ENCODE assay signal across 1 cellular context in the genomic region with DNA sequence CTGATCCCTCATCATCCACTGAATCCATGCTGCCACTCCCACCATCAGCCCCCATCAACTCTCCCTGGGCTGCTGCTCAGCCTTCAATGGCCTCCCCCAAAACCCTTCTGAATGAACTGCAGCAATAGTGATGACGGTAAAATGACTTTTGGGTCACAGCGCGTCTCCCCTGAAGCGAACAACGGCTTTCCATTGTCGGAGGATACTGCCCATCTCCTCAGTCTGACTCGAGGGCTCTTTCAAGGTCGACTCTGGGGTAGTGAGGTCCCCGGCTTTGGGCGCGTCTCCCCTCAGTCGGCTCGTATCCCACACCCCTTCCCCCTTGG.
TF ChIP-seq lines count a peak whose summit lies in the region.

No MANE protein-coding gene starts in this region.

TF ChIP-seq in H1, 55 proteins besides CTCF, POLR2A, EP300 and RAD21:
- TF ChIP-seq, protein P1, sequence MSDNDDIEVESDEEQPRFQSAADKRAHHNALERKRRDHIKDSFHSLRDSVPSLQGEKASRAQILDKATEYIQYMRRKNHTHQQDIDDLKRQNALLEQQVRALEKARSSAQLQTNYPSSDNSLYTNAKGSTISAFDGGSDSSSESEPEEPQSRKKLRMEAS (IDR thresholded peaks at IDR 0.05): no peak
- TF ChIP-seq POLR2AphosphoS5 (IDR thresholded peaks at IDR 0.05; ENCODE audit: low read depth, low read length) (no peak; the same call in 1 of the 2 replicates), RNF2 (IDR thresholded peaks at IDR 0.05; ENCODE audit: borderline replicate concordance, low read depth, low read length, missing control alignments, poor library complexity, severe bottlenecking) (no peak), MAFK (IDR thresholded peaks at IDR 0.05; ENCODE audit: low read depth, low read length) (no peak), GABPA (IDR thresholded peaks at IDR 0.05; ENCODE audit: borderline replicate concordance, insufficient read depth, low read length) (no peak), HDAC2 (IDR thresholded peaks at IDR 0.05; ENCODE audit: borderline replicate concordance in 1 of 2, low read depth in 2 of 2, low read length in 2 of 2) (no peak), BACH1 (IDR thresholded peaks at IDR 0.05; ENCODE audit: low read length) (no peak), CEBPB (IDR thresholded peaks at IDR 0.05; ENCODE audit: low read depth, low read length) (no peak), TAF1 (IDR thresholded peaks at IDR 0.05; ENCODE audit: low read depth, low read length) (no peak), BCL11A (IDR thresholded peaks at IDR 0.05; ENCODE audit: low read depth in 2 of 2, low read length in 2 of 2) (no peak), SUZ12 (IDR thresholded peaks at IDR 0.05; ENCODE audit: low read length) (no peak)
